8 cellular contexts compared by ENCODE assay signal in genomic region chr16:56657555-56658430, GRCh38. TPM values are rescaled to one million over a fixed set of nuclear protein-coding genes. Genes with fewer than 3 reads are reported as not detected.
DNase-seq lines count a peak whose midpoint lies in the region; ATAC-seq, FAIRE-seq and TF ChIP-seq lines count a peak whose summit lies in the region.

Gene MT1F (plus strand): TSS chr16:56657959. CDS start chr16:56658059, 100 bp downstream.

- BruUV-seq in endothelial cell of umbilical vein (replicated peaks; lab: Mats Ljungman, UMichigan): no TSS peak

- intact Hi-C loops in endothelial cell of umbilical vein (cut with micrococcal nuclease): loop anchor here (2.0 kb wide), 1 partner anchor 23 kb away; no protein-coding TSS in a partner anchor

- dilution Hi-C loops in endothelial cell of umbilical vein (cut with MboI; ENCODE audit: extremely low pct_ligation_motif_present, low sequenced_read_pairs): no loop called here

- no peak within 1 kb of the TSS for H3K9ac ChIP-seq in endothelial cell of umbilical vein (replicated peaks; ENCODE audit: extremely low read depth, insufficient read depth, low read length)

- no peak within 1 kb of the TSS for H3K27ac ChIP-seq in endothelial cell of umbilical vein (ENCODE audit: insufficient read depth, low read depth, low read length)

- no peak for TF ChIP-seq POLR2A in endothelial cell of umbilical vein (IDR thresholded peaks at IDR 0.05; ENCODE audit: low read depth, low read length)

- peaks cover 10% of the 10 kb centered on the region for H3K4me1 ChIP-seq in endothelial cell of umbilical vein (ENCODE audit: control insufficient read depth, extremely low read depth, insufficient read depth, low read length)

- peak within 1 kb of the TSS; percentile 81 for H3K4me2 ChIP-seq in endothelial cell of umbilical vein (ENCODE audit: insufficient read depth, low read length)

- FAIRE-seq in endothelial cell of umbilical vein (lab: Jason Lieb, UNC): peak; percentile 88

- H4K20me1 ChIP-seq in endothelial cell of umbilical vein (replicated peaks; ENCODE audit: control insufficient read depth, extremely low read depth, insufficient read depth, low read length): no peaks in the 10 kb centered on the region

- ATAC-seq in GM21529 (IDR thresholded peaks at IDR 0.05; ENCODE audit: unreplicated experiment): peak; percentile 49

- H3K4me3 ChIP-seq in endothelial cell of umbilical vein (replicated peaks in 1 of 3; ENCODE audit: insufficient read depth in 1 of 3, low read depth in 1 of 3, low read length in 3 of 3): peak within 1 kb of the TSS; percentile 26 to 65 (median 36)

- H3K36me3 ChIP-seq in endothelial cell of umbilical vein (ENCODE audit: control insufficient read depth in 2 of 2, extremely low read depth in 1 of 2, insufficient read depth in 2 of 2, low read length in 2 of 2): no peaks in the 10 kb centered on the region

- CTCF ChIA-PET in endothelial cell of umbilical vein (lab: Charles Lee): interaction anchor here (1.3 to 1.5 kb wide), 2 partner anchors 12 to 144 kb away, joined by 3 to 6 read pairs; no protein-coding TSS in a partner anchor

- H3K9me3 ChIP-seq in endothelial cell of umbilical vein (replicated peaks; ENCODE audit: control insufficient read depth, insufficient read depth, low read length): no peaks in the 10 kb centered on the region

- no peaks in the 10 kb centered on the region for H3K79me2 ChIP-seq in endothelial cell of umbilical vein (ENCODE audit: control insufficient read depth, insufficient read depth, low read length)

- DNase-seq in 8988T (peak; percentile 85), NCI-H82 treated with DMSO at 0.1 percent for 48 hours (lab: John Stamatoyannopoulos, UW; ENCODE audit: unreplicated experiment) (peak; percentile 8), activated T-cell treated with anti-CD3 and anti-CD28 coated beads for 24 hours (ENCODE audit: low read depth) (peak; percentile 64), endothelial cell of umbilical vein (ENCODE audit: low read depth, low spot score) (peak; percentile 35), mucosa of gallbladder (ENCODE audit: low spot score) (peak; percentile 90), NCI-H446 (lab: John Stamatoyannopoulos, UW) (no peak)
- peak; percentile 27 to 53 for DNase-seq in stimulated activated CD8-positive, alpha-beta memory T cell treated with anti-CD3 and anti-CD28 coated beads, Interleukin-4, amount 100 ng/mL, for 1 hour (ENCODE audit: low read depth in 2 of 2, low spot score in 1 of 2)

- peak within 1 kb of the TSS; percentile 90 for H2AFZ ChIP-seq in endothelial cell of umbilical vein (ENCODE audit: low read depth, low read length)

- no peaks in the 10 kb centered on the region for H3K9me1 ChIP-seq in endothelial cell of umbilical vein (replicated peaks; ENCODE audit: control insufficient read depth, extremely low read depth, insufficient read depth, low read length)

- no peak for TF ChIP-seq CTCF in endothelial cell of umbilical vein (IDR thresholded peaks at IDR 0.05; ENCODE audit: extremely low read depth in 1 of 2, insufficient read depth in 1 of 2, low read depth in 1 of 2, low read length in 2 of 2)

- POLR2A ChIA-PET in endothelial cell of umbilical vein (lab: Charles Lee): no interaction called here

- H3K27me3 ChIP-seq in endothelial cell of umbilical vein (ENCODE audit: control insufficient read depth in 2 of 2, insufficient read depth in 2 of 2, low read length in 2 of 2): peaks cover 34 to 38% of the 10 kb centered on the region in 2 experiments

TF ChIP-seq in endothelial cell of umbilical vein, 7 proteins besides CTCF, POLR2A, EP300 and RAD21:
- TF ChIP-seq MYC (IDR thresholded peaks at IDR 0.05; ENCODE audit: low read depth, low read length) (no peak), FOS (IDR thresholded peaks at IDR 0.05; ENCODE audit: borderline replicate concordance, insufficient read depth, low read length) (no peak), EZH2 (IDR thresholded peaks at IDR 0.05; ENCODE audit: borderline replicate concordance, low read depth, low read length, severe bottlenecking) (no peak), JUN (IDR thresholded peaks at IDR 0.05; ENCODE audit: borderline replicate concordance, insufficient read depth, insufficient read length, low read depth) (no peak), MAX (IDR thresholded peaks at IDR 0.05; ENCODE audit: insufficient read depth, insufficient read length) (no peak), GATA2 (IDR thresholded peaks at IDR 0.05; ENCODE audit: insufficient read depth, insufficient read length, low read depth, low read length) (no peak), POLR2AphosphoS5 (IDR thresholded peaks at IDR 0.05; ENCODE audit: insufficient read depth, low read depth, low read length) (no peak)

RNA-seq across cellular contexts. Expression of gene MT1F, which starts in this region (rescaled TPM):
- total RNA-seq in endothelial cell of umbilical vein (1.4 and 2.6 TPM in 2 replicates), mucosa of gallbladder (36.6 TPM)
- polyA plus RNA-seq in endothelial cell of umbilical vein: 2.2 and 2.3 TPM in 2 replicates
- 2.6 and 3.1 TPM in 2 replicates for polyA plus RNA-seq in endothelial cell of umbilical vein (2011; cell fraction: cytosol; rRNA removed)
- polyA plus RNA-seq in endothelial cell of umbilical vein (2011; cell fraction: nucleus; rRNA removed): 0.59 and 1.3 TPM in 2 replicates
- polyA plus RNA-seq in endothelial cell of umbilical vein (2012): 0.52 and 1.4 TPM in 2 replicates
- 0.53 and 1.3 TPM in 2 replicates for polyA minus RNA-seq in endothelial cell of umbilical vein
- not detected for polyA minus RNA-seq in endothelial cell of umbilical vein (2011; cell fraction: cytosol; rRNA and poly(A)+ RNA removed)
- 1.1 TPM in 1 of 2 replicates, not detected in the other for polyA minus RNA-seq in endothelial cell of umbilical vein (2011; cell fraction: nucleus; rRNA and poly(A)+ RNA removed)

Comparison
In these comparisons a context has a peak if more than half of its experiments do, and no peak if none do; other contexts are left out.
1. RNA of gene MT1F (total RNA-seq): 36.6 TPM in mucosa of gallbladder (single experiment); 1.4 to 2.6 TPM in endothelial cell of umbilical vein; every median in the first group is over 10 times any median in the second.
2. DNase-seq: peak in 8988T (single experiment), NCI-H82 treated with DMSO at 0.1 percent for 48 hours (single experiment), activated T-cell treated with anti-CD3 and anti-CD28 coated beads for 24 hours (single experiment), endothelial cell of umbilical vein (single experiment), mucosa of gallbladder (single experiment) and stimulated activated CD8-positive, alpha-beta memory T cell treated with anti-CD3 and anti-CD28 coated beads, Interleukin-4, amount 100 ng/mL, for 1 hour (2 of 2); none in NCI-H446 (0 of 2).